Comparison of ENCODE assay signal across 8 cellular contexts in the genomic region with DNA sequence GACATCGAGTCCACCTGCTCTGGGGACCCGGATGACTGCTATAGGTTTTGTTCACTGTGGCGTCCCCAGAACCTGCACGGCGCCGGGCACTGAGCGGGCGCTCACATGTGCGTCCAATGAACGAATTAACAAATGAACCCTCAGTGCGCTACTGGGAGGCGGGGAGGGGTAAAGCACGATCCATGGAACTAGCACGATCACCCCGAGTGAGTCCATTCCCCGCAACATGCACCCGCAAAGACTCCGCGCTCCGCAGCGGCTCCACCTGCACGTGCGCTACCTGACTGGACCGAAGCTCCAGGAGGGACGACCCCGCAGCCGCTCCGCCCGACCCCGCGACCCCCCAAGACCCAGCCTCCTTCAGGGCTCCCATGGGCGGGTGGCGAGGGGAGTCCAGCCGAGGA. TPM values are rescaled to one million over a fixed set of nuclear protein-coding genes. Genes with fewer than 3 reads are reported as not detected.
DNase-seq lines count a peak whose midpoint lies in the region; ATAC-seq, FAIRE-seq and TF ChIP-seq lines count a peak whose summit lies in the region.

No MANE protein-coding gene starts in this region.

- H3K27ac ChIP-seq in 22Rv1 = peak overlapping the region; percentile 73
- H3K27ac ChIP-seq in PC-3 (ENCODE audit: low read length) = peak overlapping the region; percentile 43
- peak overlapping the region; percentile 75 to 90 (median 87) for H3K27ac ChIP-seq in body of pancreas
- H3K27ac ChIP-seq in kidney (ENCODE audit: low read depth in 2 of 2, low read length in 2 of 2) = no peak overlapping the region

- DNase-seq in PC-3 = peak; percentile 20
- DNase-seq in body of pancreas = peak in 3 of 4 donors; percentile 32 to 58 (median 32)
- no peak for DNase-seq in kidney
- DNase-seq in stimulated activated CD4-positive, alpha-beta T cell treated with anti-CD3 and anti-CD28 coated beads, Interleukin-2, amount 100 ng/mL, for 24 hours = peak; percentile 48 to 51

- H3K9me2 ChIP-seq in PC-3 (replicated peaks; ENCODE audit: low read length) = no peaks in the 10 kb centered on the region

- peaks cover 54% of the 10 kb centered on the region for H3K79me2 ChIP-seq in PC-3 (ENCODE audit: low read length)

- CTCF ChIA-PET in PC-3 (lab: Charles Lee) = no interaction called here

- BruUV-seq in PC-3 (replicated peaks; lab: Mats Ljungman, UMichigan) = no TSS peak

- no peaks in the 10 kb centered on the region for H3K27me3 ChIP-seq in PC-3 (ENCODE audit: low read length)
- H3K27me3 ChIP-seq in body of pancreas = no peaks in the 10 kb centered on the region

- ATAC-seq in GM18502 (IDR thresholded peaks at IDR 0.05; ENCODE audit: poor library complexity, unreplicated experiment) (peak; percentile 32), HG03039 (IDR thresholded peaks at IDR 0.05; ENCODE audit: unreplicated experiment) (peak; percentile 18), PC-3 (peak; percentile 53), body of pancreas (peak; percentile 4), GM21423 (IDR thresholded peaks at IDR 0.05; ENCODE audit: unreplicated experiment) (no peak)

- peak overlapping the region; percentile 99 for H3K4me3 ChIP-seq in PC-3 (ENCODE audit: low read length)
- peak overlapping the region; percentile 64 to 93 for H3K4me3 ChIP-seq in body of pancreas
- peak overlapping the region; percentile 47 to 93 for H3K4me3 ChIP-seq in kidney (ENCODE audit: low read length in 2 of 2)

- TF ChIP-seq POLR2A in body of pancreas (IDR thresholded peaks at IDR 0.05) = no peak

- H2AFZ ChIP-seq in PC-3 (ENCODE audit: low read length) = peak overlapping the region; percentile 69

- H3K36me3 ChIP-seq in PC-3 (ENCODE audit: low read depth, low read length) (peaks cover 4% of the 10 kb centered on the region), body of pancreas (replicated peaks in 1 of 2; ENCODE audit: insufficient read depth in 1 of 2, low read depth in 2 of 2) (no peaks in the 10 kb centered on the region), kidney (ENCODE audit: control insufficient read depth in 1 of 2, insufficient read depth in 2 of 2, low read length in 2 of 2) (peaks cover 0 to 4% of the 10 kb centered on the region in 2 donors)

- peaks cover 10% of the 10 kb centered on the region for H3K4me1 ChIP-seq in PC-3 (ENCODE audit: insufficient read depth, low read length)
- H3K4me1 ChIP-seq in body of pancreas = peaks cover 43% of the 10 kb centered on the region
- peaks cover 5 to 7% of the 10 kb centered on the region in 2 donors for H3K4me1 ChIP-seq in kidney (ENCODE audit: control insufficient read depth in 1 of 2, insufficient read depth in 1 of 2, low read depth in 1 of 2, low read length in 2 of 2)

- H3K9me3 ChIP-seq in PC-3 (ENCODE audit: low read length) = no peaks in the 10 kb centered on the region
- no peaks in the 10 kb centered on the region for H3K9me3 ChIP-seq in body of pancreas
- H3K9me3 ChIP-seq in kidney (ENCODE audit: control insufficient read depth in 1 of 2, low read length in 2 of 2) = no peaks in the 10 kb centered on the region

- WGBS in body of pancreas, 2 donors = 0 to 1% methylated on average over 2 to 34 of the region's 34 CpGs

- intact Hi-C loops in PC-3 (cut with micrococcal nuclease) (no loop called here), body of pancreas (cut with DNase I) (no loop called here), kidney (cut with DNase I) (no loop called here)

- no peaks in the 10 kb centered on the region for H3F3A ChIP-seq in PC-3 (ENCODE audit: low read length, unreplicated experiment)

- peak overlapping the region; percentile 93 for H3K4me2 ChIP-seq in PC-3 (ENCODE audit: low read length)

- TF ChIP-seq CTCF in 22Rv1 (IDR thresholded peaks at IDR 0.05) = no peak
- no peak for TF ChIP-seq CTCF in PC-3 (conservative IDR thresholded peaks at IDR 0.05; ENCODE audit: low read depth, low read length)
- no peak for TF ChIP-seq CTCF in body of pancreas (IDR thresholded peaks at IDR 0.05)
- TF ChIP-seq CTCF in kidney (IDR thresholded peaks at IDR 0.05; ENCODE audit: borderline replicate concordance, extremely low read depth, insufficient read depth) = no peak

- H3K9ac ChIP-seq in PC-3 (ENCODE audit: low read length) (peak overlapping the region; percentile 99), kidney (ENCODE audit: low read length in 2 of 2) (peak overlapping the region in 1 of 2 donors; percentile 53)

- POLR2A ChIA-PET in PC-3 (lab: Charles Lee; ENCODE audit: unreplicated experiment) = interaction anchor here (0.5 kb wide), 1 partner anchor 16 kb away, joined by 8 read pairs; no protein-coding TSS in a partner anchor

- H4K20me1 ChIP-seq in PC-3 (ENCODE audit: low read length) = no peaks in the 10 kb centered on the region

- FAIRE-seq in kidney (lab: Jason Lieb, UNC) = no peak

RNA-seq across cellular contexts. Expression of a gene that starts 0.5 kb away (rescaled TPM):
- total RNA-seq in PC-3 (2014; rRNA removed) = 243 and 382 TPM in 2 replicates
- total RNA-seq in body of pancreas = 10 to 100 TPM; 78.1 to 92.9 TPM
- total RNA-seq in kidney = 86.3 TPM
- 88.8 TPM for polyA plus RNA-seq in kidney (ENCODE audit: insufficient read depth, low read depth, low replicate concordance)

Comparison
In these comparisons a context has a peak if more than half of its experiments do, and no peak if none do; other contexts are left out.
1. H3K27ac ChIP-seq: peak in 22Rv1 (single experiment), PC-3 (single experiment) and body of pancreas (4 of 4); none in kidney (0 of 2).
2. Peak in every context shown above with its lines, with median percentiles within 50 percentile points of each other: H3K4me3 ChIP-seq.